Comparison of ENCODE assay signal across 1 cellular context in genomic region chr5:138331449-138332368, GRCh38.
TF ChIP-seq lines count a peak whose summit lies in the region.

Gene CDC25C (minus strand): TSS chr5:138331804. CDS start chr5:138331180, 624 bp downstream.

TF ChIP-seq in K562, 482 proteins besides CTCF, POLR2A, EP300 and RAD21 (continued from another document and continues in another):
- no peak for TF ChIP-seq ZNF277 (CRISPR knock-in tag; IDR thresholded peaks at IDR 0.05; ENCODE audit: borderline replicate concordance)
- TF ChIP-seq POLR2AphosphoS5 (IDR thresholded peaks at IDR 0.05; ENCODE audit: control insufficient read depth, insufficient read depth, low read depth, low read length), result peak; percentile 82
- no peak for TF ChIP-seq NCOA6 (IDR thresholded peaks at IDR 0.05)
- TF ChIP-seq RFX7 (CRISPR knock-in tag; IDR thresholded peaks at IDR 0.05), result no peak
- peak; percentile 90 for TF ChIP-seq POLR2H (tag; IDR thresholded peaks at IDR 0.05; ENCODE audit: low read depth)
- TF ChIP-seq HMGN3 (IDR thresholded peaks at IDR 0.05; ENCODE audit: borderline replicate concordance, extremely low read depth, insufficient read length, low read depth, low read length), result no peak
- no peak for TF ChIP-seq PHF21A (IDR thresholded peaks at IDR 0.05; ENCODE audit: borderline replicate concordance, low read depth)
- no peak for TF ChIP-seq SMAD3 (CRISPR knock-in tag; conservative IDR thresholded peaks at IDR 0.05)
- no peak for TF ChIP-seq ZNF395 (CRISPR knock-in tag; IDR thresholded peaks at IDR 0.05)
- no peak for TF ChIP-seq SETDB1 (IDR thresholded peaks at IDR 0.05; ENCODE audit: low read length)
- TF ChIP-seq ZNF347 (CRISPR knock-in tag; IDR thresholded peaks at IDR 0.05; ENCODE audit: low read depth), result no peak
- TF ChIP-seq CEBPZ (IDR thresholded peaks at IDR 0.05; ENCODE audit: borderline replicate concordance, low read depth, low read length), result no peak
- TF ChIP-seq GMEB1 (CRISPR knock-in tag; IDR thresholded peaks at IDR 0.05), result no peak
- TF ChIP-seq ZBTB34 (CRISPR knock-in tag; IDR thresholded peaks at IDR 0.05), result no peak
- TF ChIP-seq ZNF696 (CRISPR knock-in tag; conservative IDR thresholded peaks at IDR 0.05), result no peak
- TF ChIP-seq FOSL1 (tag; conservative IDR thresholded peaks at IDR 0.05), result no peak
- no peak for TF ChIP-seq ZNF174 (CRISPR knock-in tag; IDR thresholded peaks at IDR 0.05)
- no peak for TF ChIP-seq BMI1 (IDR thresholded peaks at IDR 0.05; ENCODE audit: low read length)
- no peak for TF ChIP-seq ZNF584 (CRISPR knock-in tag; IDR thresholded peaks at IDR 0.05; ENCODE audit: low read depth)
- TF ChIP-seq ESRRB (CRISPR knock-in tag; IDR thresholded peaks at IDR 0.05; ENCODE audit: borderline replicate concordance), result no peak
- TF ChIP-seq ZNF253 (CRISPR knock-in tag; conservative IDR thresholded peaks at IDR 0.05), result no peak
- no peak for TF ChIP-seq ZNF217 (CRISPR knock-in tag; IDR thresholded peaks at IDR 0.05)
- TF ChIP-seq CHD2 (IDR thresholded peaks at IDR 0.05; ENCODE audit: low read depth, low read length), result peak; percentile 74
- no peak for TF ChIP-seq U2AF1 (optimal IDR thresholded peaks at IDR 0.05; ENCODE audit: low read depth, low read length)
- TF ChIP-seq ZNF354B (CRISPR knock-in tag; IDR thresholded peaks at IDR 0.05), result no peak
- peak; percentile 34 for TF ChIP-seq E2F8 (IDR thresholded peaks at IDR 0.05; ENCODE audit: low read depth, partially characterized antibody)
- no peak for TF ChIP-seq ZNF318 (IDR thresholded peaks at IDR 0.05; ENCODE audit: borderline replicate concordance in 1 of 2, low read depth in 1 of 2)
- 0 out of 2 replicates have a peak, but pooled peaks have one; percentile 28 for TF ChIP-seq JUND (IDR thresholded peaks at IDR 0.05; ENCODE audit: borderline replicate concordance, low read depth, low read length)
- no peak for TF ChIP-seq JUND (tag; IDR thresholded peaks at IDR 0.05; ENCODE audit: borderline replicate concordance, low read depth, low read length)
- peak; percentile 83 for TF ChIP-seq ZNF316 (IDR thresholded peaks at IDR 0.05)
- 0 out of 2 replicates have a peak, but pooled peaks have one; percentile 71 for TF ChIP-seq ZBTB26 (CRISPR knock-in tag; IDR thresholded peaks at IDR 0.05)
- peak; percentile 96 for TF ChIP-seq FOXM1 (IDR thresholded peaks at IDR 0.05; ENCODE audit: low read depth)
- no peak; the same call in 1 of the 2 replicates for TF ChIP-seq FOXM1 (CRISPR knock-in tag; IDR thresholded peaks at IDR 0.05; ENCODE audit: low read depth)
- TF ChIP-seq HMG20B (CRISPR knock-in tag; IDR thresholded peaks at IDR 0.05), result no peak
- TF ChIP-seq ZBTB2 (IDR thresholded peaks at IDR 0.05), result peak; percentile 67; the same call in 1 of the 2 replicates
- no peak for TF ChIP-seq ADNP (tag; IDR thresholded peaks at IDR 0.05)
